Comparison of ENCODE assay signal across 1 cellular context in genomic region chr2:181803903-181804799, GRCh38.
TF ChIP-seq lines count a peak whose summit lies in the region.
"Not testable (repeated sequence)": the region's sequence is repeated elsewhere in the genome, so short reads cannot be mapped to it uniquely, and the experiment has no call there.

No MANE protein-coding gene starts in this region.

TF ChIP-seq in HepG2, 621 proteins besides CTCF, POLR2A, EP300 and RAD21 (continued from another document):
- TF ChIP-seq ZNF609 (CRISPR knock-in tag; IDR thresholded peaks at IDR 0.05; ENCODE audit: borderline replicate concordance) (0 out of 2 replicates have a peak, but pooled peaks have one; percentile 40), ZNF615 (CRISPR knock-in tag; IDR thresholded peaks at IDR 0.05; ENCODE audit: borderline replicate concordance) (0 out of 2 replicates have a peak, but pooled peaks have one; percentile 32), MAZ (CRISPR knock-in tag; IDR thresholded peaks at IDR 0.05; ENCODE audit: low read depth) (0 out of 2 replicates have a peak, but pooled peaks have one; percentile 29), PHF8 (CRISPR knock-in tag; IDR thresholded peaks at IDR 0.05) (peak; percentile 34; the same call in 1 of the 2 replicates), ZFP36L1 (CRISPR knock-in tag; IDR thresholded peaks at IDR 0.05) (peak; percentile 85; the same call in 1 of the 2 replicates), ZNF281 (CRISPR knock-in tag; IDR thresholded peaks at IDR 0.05; ENCODE audit: borderline replicate concordance) (peak; percentile 97), ZNF687 (CRISPR knock-in tag; IDR thresholded peaks at IDR 0.05) (peak; percentile 64), FOXP4 (CRISPR knock-in tag; IDR thresholded peaks at IDR 0.05) (peak; percentile 68), HOXA5 (CRISPR knock-in tag; IDR thresholded peaks at IDR 0.05) (0 out of 2 replicates have a peak, but pooled peaks have one; percentile 55), ZNF331 (CRISPR knock-in tag; IDR thresholded peaks at IDR 0.05) (peak; percentile 27; the same call in 1 of the 2 replicates), PITX1 (CRISPR knock-in tag; IDR thresholded peaks at IDR 0.05) (peak; percentile 77), IKZF5 (CRISPR knock-in tag; IDR thresholded peaks at IDR 0.05) (0 out of 2 replicates have a peak, but pooled peaks have one; percentile 39), TOPORS (CRISPR knock-in tag; IDR thresholded peaks at IDR 0.05) (peak; percentile 26; the same call in 1 of the 2 replicates), ZNF180 (CRISPR knock-in tag; IDR thresholded peaks at IDR 0.05; ENCODE audit: borderline replicate concordance, low read depth) (peak; percentile 63; the same call in 1 of the 2 replicates), ZBTB4 (CRISPR knock-in tag; IDR thresholded peaks at IDR 0.05; ENCODE audit: borderline replicate concordance) (0 out of 2 replicates have a peak, but pooled peaks have one; percentile 56), ZNF292 (CRISPR knock-in tag; IDR thresholded peaks at IDR 0.05; ENCODE audit: borderline replicate concordance, low read depth) (peak; percentile 64; the same call in 1 of the 2 replicates), ZNF343 (CRISPR knock-in tag; IDR thresholded peaks at IDR 0.05) (peak; percentile 23; the same call in 1 of the 2 replicates), SAP130 (CRISPR knock-in tag; IDR thresholded peaks at IDR 0.05; ENCODE audit: low read depth) (peak; percentile 39), ZNF784 (CRISPR knock-in tag; IDR thresholded peaks at IDR 0.05; ENCODE audit: borderline replicate concordance) (peak; percentile 73; the same call in 1 of the 2 replicates), ZNF512 (CRISPR knock-in tag; IDR thresholded peaks at IDR 0.05) (0 out of 2 replicates have a peak, but pooled peaks have one; percentile 38)
- not testable (repeated sequence) for TF ChIP-seq MAZ (IDR thresholded peaks at IDR 0.05; ENCODE audit: borderline replicate concordance, low read depth, low read length)
TF ChIP-seq in HepG2: peak in this region for 139; not testable (repeated sequence) for 482.
